In the genomic region with DNA sequence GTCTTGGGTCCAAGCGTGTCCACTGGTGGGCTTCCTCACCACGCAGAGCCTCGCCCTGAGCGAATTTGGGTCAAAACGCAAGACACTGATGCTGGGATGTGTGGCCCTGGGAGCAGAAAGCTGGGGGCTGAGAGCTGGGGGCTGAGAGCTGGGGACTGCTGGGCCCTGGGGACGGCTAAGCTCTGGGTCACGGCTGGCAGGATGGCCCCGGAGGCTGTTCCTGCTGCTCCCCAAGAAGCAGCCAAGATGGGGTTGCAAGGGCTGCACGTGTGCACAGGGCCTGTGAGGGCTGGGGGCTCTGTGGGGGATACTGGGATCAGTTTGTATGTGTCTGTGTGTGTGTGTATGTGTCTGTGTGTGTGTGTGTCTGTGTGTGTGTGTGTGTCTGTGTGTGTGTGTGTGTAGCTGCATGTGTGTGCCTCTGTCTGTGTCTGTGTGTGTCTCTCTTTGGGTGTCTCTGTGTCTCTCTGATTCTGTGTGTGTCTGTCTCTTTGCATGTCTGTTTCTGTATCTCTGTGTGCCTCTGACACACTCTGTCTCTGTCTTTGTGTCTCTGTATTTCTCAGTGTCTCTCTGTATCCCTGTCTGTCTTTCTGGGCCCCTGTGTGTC, we compare ENCODE assay signal across 28 cellular contexts. TPM values are rescaled to one million over a fixed set of nuclear protein-coding genes. Genes with fewer than 3 reads are reported as not detected.
DNase-seq lines count a peak whose midpoint lies in the region; ATAC-seq, FAIRE-seq and TF ChIP-seq lines count a peak whose summit lies in the region.
"Had no signal": no experiment of that assay in that cellular context is flagged by ENCODE, and none has a peak within 500 bp of the region (broad histone marks: within the 10 kb centered on the region; RNA-seq: fewer than 3 reads in every experiment).

No MANE protein-coding gene starts in this region.

- H3K27ac ChIP-seq in HepG2 (ENCODE audit: extremely low read length, insufficient read depth, low read length), result no peak overlapping the region
- peak overlapping the region in 1 of 3 donors; percentile 77 for H3K27ac ChIP-seq in right lobe of liver
- peak overlapping the region; percentile 95 for H3K27ac ChIP-seq in parathyroid adenoma
- H3K27ac ChIP-seq in esophagus squamous epithelium, result no peak overlapping the region
- H3K27ac ChIP-seq: cardiac muscle cell, SJSA1, upper lobe of right lung had no signal

- POLR2A ChIA-PET in HepG2 (lab: Yijun Ruan, JAX), result interaction anchor here (2.4 to 2.6 kb wide), 2 partner anchors 9 to 10 kb away, joined by 19 to 20 read pairs; no protein-coding TSS in a partner anchor

- TF ChIP-seq RAD21 in HepG2 (CRISPR knock-in tag; IDR thresholded peaks at IDR 0.05), result no peak

- H3K79me2 ChIP-seq in HepG2 (ENCODE audit: insufficient read depth, low read length) (no peaks in the 10 kb centered on the region), parathyroid adenoma (no peaks in the 10 kb centered on the region)

- no peak overlapping the region for H2AFZ ChIP-seq in HepG2 (ENCODE audit: low read length)
- no peak overlapping the region for H2AFZ ChIP-seq in parathyroid adenoma

- no peaks in the 10 kb centered on the region for H3K36me3 Mint-ChIP-seq in endothelial cell (ENCODE audit: low read depth, unreplicated experiment)
- H3K36me3 Mint-ChIP-seq: activated naive CD4-positive, alpha-beta T cell treated with anti-CD3 and anti-CD28 coated beads, Interleukin-2, amount 10 ng/mL, durations not matched to agents 7 days and 5 days; naive thymus-derived CD8-positive, alpha-beta T cell had no signal

- intact Hi-C loops in HepG2 (cut with micrococcal nuclease; ENCODE audit: unreplicated experiment), result no loop called here
- intact Hi-C loops in right lobe of liver (cut with DNase I), result no loop called here
- intact Hi-C loops in esophagus squamous epithelium (cut with DNase I), result no loop called here

- no peak for DNase-seq in HepG2 (ENCODE audit: low spot score)
- DNase-seq in right lobe of liver, result no peak
- no peak for DNase-seq in endothelial cell (ENCODE audit: low spot score)
- no peak for DNase-seq in COLO668 (lab: John Stamatoyannopoulos, UW; ENCODE audit: unreplicated experiment)
- DNase-seq in esophagus squamous epithelium (lab: John Stamatoyannopoulos, UW), result no peak
- no peak for DNase-seq in KG1 (lab: John Stamatoyannopoulos, UW)
- DNase-seq: ACHN; activated CD4-positive, alpha-beta T cell treated with anti-CD3 and anti-CD28 coated beads for 36 hours; activated naive CD4-positive, alpha-beta T cell treated with anti-CD3 and anti-CD28 coated beads, Interleukin-2, amount 10 ng/mL, durations not matched to agents 7 days and 5 days; activated T-cell treated with anti-CD3 and anti-CD28 coated beads, Interleukin-2, amount 50 U/mL, for 4 hours; COR-L47; DMS79 treated with DMSO at 0.1 percent for 48 hours; Karpas-422; naive thymus-derived CD8-positive, alpha-beta T cell; NCI-H2171; NCI-H524 treated with DMSO at 0.1 percent for 48 hours; NK-92 treated with Interleukin-12 subunit alpha and Interleukin-12 subunit beta, amount 100 ng/mL, for 24 hours; Peyer's patch; T-helper 1 cell; upper lobe of right lung had no signal

- H3K4me1 ChIP-seq in HepG2 (ENCODE audit: insufficient read depth, low read length), result peaks cover 77% of the 10 kb centered on the region
- peaks cover 0 to 28% (median 13%) of the 10 kb centered on the region in 4 donors for H3K4me1 ChIP-seq in right lobe of liver
- peaks cover 63% of the 10 kb centered on the region for H3K4me1 ChIP-seq in parathyroid adenoma
- peaks cover 14 to 73% (median 33%) of the 10 kb centered on the region in 3 donors for H3K4me1 ChIP-seq in esophagus squamous epithelium

- no peaks in the 10 kb centered on the region for H3K9me3 Mint-ChIP-seq in endothelial cell (ENCODE audit: unreplicated experiment)
- H3K9me3 Mint-ChIP-seq: activated naive CD4-positive, alpha-beta T cell treated with anti-CD3 and anti-CD28 coated beads, Interleukin-2, amount 10 ng/mL, durations not matched to agents 7 days and 5 days; activated T-cell treated with anti-CD3 and anti-CD28 coated beads, Interleukin-2, amount 50 U/mL, for 4 hours; dendritic cell treated with granulocyte-macrophage colony-stimulating factor and Interleukin-4, amounts not matched to agents 40 ng/mL and 50 ng/mL, for 4 days; naive thymus-derived CD8-positive, alpha-beta T cell had no signal

- H3K4me3 ChIP-seq in HepG2 (replicated peaks in 1 of 3; ENCODE audit: insufficient read depth in 1 of 3, low read depth in 2 of 3, low read length in 3 of 3) (no peak overlapping the region), right lobe of liver (no peak overlapping the region), parathyroid adenoma (ENCODE audit: low read depth, low read length) (no peak overlapping the region), esophagus squamous epithelium (no peak overlapping the region)
- H3K4me3 ChIP-seq: cardiac muscle cell, Peyer's patch, SJSA1, skin epidermis, upper lobe of right lung had no signal

- peaks cover 3% of the 10 kb centered on the region for H3K27me3 Mint-ChIP-seq in endothelial cell (ENCODE audit: unreplicated experiment)
- H3K27me3 Mint-ChIP-seq: activated CD4-positive, alpha-beta T cell treated with anti-CD3 and anti-CD28 coated beads for 36 hours; activated naive CD4-positive, alpha-beta T cell treated with anti-CD3 and anti-CD28 coated beads, Interleukin-2, amount 10 ng/mL, durations not matched to agents 7 days and 5 days had no signal

- ATAC-seq in HepG2, result no peak
- ATAC-seq in right lobe of liver, result no peak
- no peak for ATAC-seq in HG03139 (IDR thresholded peaks at IDR 0.05; ENCODE audit: unreplicated experiment)
- ATAC-seq: activated CD4-positive, alpha-beta T cell treated with anti-CD3 and anti-CD28 coated beads for 36 hours; activated T-cell treated with anti-CD3 and anti-CD28 coated beads, Interleukin-2, amount 50 U/mL, for 4 hours; naive thymus-derived CD8-positive, alpha-beta T cell had no signal

- CTCF ChIA-PET in HepG2 (lab: Yijun Ruan, JAX; ENCODE audit: low intra/inter-chr PET ratio, low total read pairs), result no interaction called here

- in situ Hi-C loops in HepG2 (cut with HindIII; ENCODE audit: extremely low pct_ligation_motif_present, low pct_unique_long_range_greater_than_20kb), result loop anchor here (10.0 kb wide), 1 partner anchor 64 kb away; no protein-coding TSS in a partner anchor

- H3K36me3 ChIP-seq in HepG2 (replicated peaks in 1 of 2; ENCODE audit: control insufficient read depth in 1 of 2, insufficient read depth in 2 of 2, low read length in 2 of 2) (no peaks in the 10 kb centered on the region), right lobe of liver (no peaks in the 10 kb centered on the region), parathyroid adenoma (ENCODE audit: control insufficient read depth, insufficient read depth, low read length) (no peaks in the 10 kb centered on the region), esophagus squamous epithelium (no peaks in the 10 kb centered on the region)
- H3K36me3 ChIP-seq: cardiac muscle cell, Peyer's patch, SJSA1, upper lobe of right lung had no signal

- H3K4me1 Mint-ChIP-seq in endothelial cell (ENCODE audit: unreplicated experiment), result peaks cover 32% of the 10 kb centered on the region
- H3K4me1 Mint-ChIP-seq: activated CD4-positive, alpha-beta T cell treated with anti-CD3 and anti-CD28 coated beads for 36 hours; activated naive CD4-positive, alpha-beta T cell treated with anti-CD3 and anti-CD28 coated beads, Interleukin-2, amount 10 ng/mL, durations not matched to agents 7 days and 5 days had no signal

- no peak for TF ChIP-seq POLR2A in HepG2 (IDR thresholded peaks at IDR 0.05; ENCODE audit: insufficient read depth in 1 of 2, low read depth in 2 of 2, low read length in 2 of 2)
- TF ChIP-seq POLR2A in right lobe of liver (IDR thresholded peaks at IDR 0.05), result no peak
- no peak for TF ChIP-seq POLR2A in esophagus squamous epithelium (IDR thresholded peaks at IDR 0.05)

- no peak overlapping the region for H3K4me3 Mint-ChIP-seq in endothelial cell (ENCODE audit: unreplicated experiment)
- H3K4me3 Mint-ChIP-seq: activated CD4-positive, alpha-beta T cell treated with anti-CD3 and anti-CD28 coated beads for 36 hours; activated naive CD4-positive, alpha-beta T cell treated with anti-CD3 and anti-CD28 coated beads, Interleukin-2, amount 10 ng/mL, durations not matched to agents 7 days and 5 days; activated T-cell treated with anti-CD3 and anti-CD28 coated beads, Interleukin-2, amount 50 U/mL, for 4 hours; dendritic cell treated with granulocyte-macrophage colony-stimulating factor and Interleukin-4, amounts not matched to agents 40 ng/mL and 50 ng/mL, for 4 days; naive thymus-derived CD8-positive, alpha-beta T cell had no signal

- TF ChIP-seq EP300 in HepG2 (IDR thresholded peaks at IDR 0.05; ENCODE audit: low read depth in 2 of 2, low read length in 2 of 2), result no peak
- no peak for TF ChIP-seq EP300 in HepG2 (CRISPR knock-in tag; IDR thresholded peaks at IDR 0.05; ENCODE audit: borderline replicate concordance)

- H4K20me1 ChIP-seq in HepG2 (ENCODE audit: insufficient read depth, low read length), result no peaks in the 10 kb centered on the region

- BruUV-seq in HepG2 (replicated peaks; lab: Mats Ljungman, UMichigan), result no TSS peak

- H3K9me3 ChIP-seq in HepG2 (ENCODE audit: low read length) (no peaks in the 10 kb centered on the region), right lobe of liver (no peaks in the 10 kb centered on the region), parathyroid adenoma (ENCODE audit: control insufficient read depth, low read length) (no peaks in the 10 kb centered on the region), esophagus squamous epithelium (no peaks in the 10 kb centered on the region)
- H3K9me3 ChIP-seq: Peyer's patch, SJSA1, upper lobe of right lung had no signal

- H3K27ac Mint-ChIP-seq in endothelial cell (ENCODE audit: unreplicated experiment), result peak overlapping the region; percentile 22
- H3K27ac Mint-ChIP-seq: activated CD4-positive, alpha-beta T cell treated with anti-CD3 and anti-CD28 coated beads for 36 hours; activated naive CD4-positive, alpha-beta T cell treated with anti-CD3 and anti-CD28 coated beads, Interleukin-2, amount 10 ng/mL, durations not matched to agents 7 days and 5 days; dendritic cell treated with granulocyte-macrophage colony-stimulating factor and Interleukin-4, amounts not matched to agents 40 ng/mL and 50 ng/mL, for 4 days had no signal

- TF ChIP-seq CTCF in HepG2 (CRISPR knock-in tag; IDR thresholded peaks at IDR 0.05) (no peak), right lobe of liver (IDR thresholded peaks at IDR 0.05) (no peak), endothelial cell (IDR thresholded peaks at IDR 0.05; ENCODE audit: unreplicated experiment) (no peak), parathyroid adenoma (IDR thresholded peaks at IDR 0.05) (no peak), esophagus squamous epithelium (IDR thresholded peaks at IDR 0.05) (no peak)

- 72% methylated on average over 9 of the region's 9 CpGs for WGBS in HepG2 (ENCODE audit: low lambda C conversion rate)
- WGBS in right lobe of liver (ENCODE audit: insufficient coverage, low coverage, low lambda C conversion rate, missing lambda C conversion rate), result 97% methylated on average over 6 of the region's 9 CpGs
- WGBS in esophagus squamous epithelium, 2 donors, result 75 to 93% methylated on average over 5 to 6 of the region's 9 CpGs

- H3K9ac ChIP-seq in HepG2 (ENCODE audit: insufficient read depth, low read depth, low read length) (no peak overlapping the region), parathyroid adenoma (no peak overlapping the region)

- H3K4me2 ChIP-seq in HepG2 (ENCODE audit: low read depth, low read length) (no peak overlapping the region), parathyroid adenoma (ENCODE audit: low read length) (no peak overlapping the region)

- no peak for FAIRE-seq in HepG2 (lab: Jason Lieb, UNC)

- H3K27me3 ChIP-seq in HepG2 (ENCODE audit: control insufficient read depth in 1 of 2, insufficient read depth in 2 of 2, low read length in 2 of 2), result peaks cover 4 to 34% of the 10 kb centered on the region in 2 experiments
- no peaks in the 10 kb centered on the region for H3K27me3 ChIP-seq in right lobe of liver
- H3K27me3 ChIP-seq in parathyroid adenoma (ENCODE audit: control insufficient read depth, insufficient read depth, low read length), result no peaks in the 10 kb centered on the region
- H3K27me3 ChIP-seq in esophagus squamous epithelium, result peaks cover 0 to 20% (median 0%) of the 10 kb centered on the region in 4 donors
- H3K27me3 ChIP-seq: cardiac muscle cell, Peyer's patch, SJSA1, upper lobe of right lung had no signal

RNA-seq across cellular contexts. Expression of a gene that starts 38.2 kb away (rescaled TPM):
- total RNA-seq in HepG2 (2016; rRNA removed; fragmentation: Illumina TruSeq; extraction: Trizol), result not detected in 2 replicates
- total RNA-seq in HepG2 (2016; cell fraction: cytosol; rRNA removed; fragmentation: Illumina TruSeq; extraction: Trizol; ENCODE audit: low read depth), result not detected in 2 replicates
- total RNA-seq in HepG2 (2016; cell fraction: insoluble cytoplasmic fraction; rRNA removed; fragmentation: Illumina TruSeq; extraction: Trizol), result not detected in 2 replicates
- total RNA-seq in HepG2 (2016; cell fraction: membrane; rRNA removed; fragmentation: Illumina TruSeq; extraction: Trizol), result not detected in 2 replicates
- not detected in 2 replicates for total RNA-seq in HepG2 (2016; cell fraction: nucleus; rRNA removed; fragmentation: Illumina TruSeq; extraction: Trizol)
- polyA plus RNA-seq in HepG2 (2011; rRNA removed), result not detected in 2 replicates
- not detected in 2 replicates for polyA plus RNA-seq in HepG2 (2011; cell fraction: cytosol; rRNA removed)
- polyA plus RNA-seq in HepG2 (2011; cell fraction: nucleus; rRNA removed), result not detected in 2 replicates
- not detected in 2 replicates for polyA plus RNA-seq in HepG2 (2012)
- polyA plus RNA-seq in HepG2 (2016; cell fraction: cytosol; fragmentation: Illumina TruSeq; extraction: Trizol; ENCODE audit: low read depth), result not detected in 2 replicates
- polyA plus RNA-seq in HepG2 (2016; cell fraction: insoluble cytoplasmic fraction; fragmentation: Illumina TruSeq; extraction: Trizol; ENCODE audit: low read depth), result not detected in 2 replicates
- not detected in 2 replicates for polyA plus RNA-seq in HepG2 (2016; cell fraction: membrane; fragmentation: Illumina TruSeq; extraction: Trizol; ENCODE audit: low read depth)
- not detected in 2 replicates for polyA plus RNA-seq in HepG2 (2016; cell fraction: nucleus; fragmentation: Illumina TruSeq; extraction: Trizol; ENCODE audit: insufficient read depth, low read depth)
- polyA minus RNA-seq in HepG2 (2011; rRNA and poly(A)+ RNA removed; ENCODE audit: low replicate concordance), result not detected in 2 replicates
- polyA minus RNA-seq in HepG2 (2011; cell fraction: cytosol; rRNA and poly(A)+ RNA removed), result not detected in 2 replicates
- polyA minus RNA-seq in HepG2 (2011; cell fraction: nucleus; rRNA and poly(A)+ RNA removed), result not detected in 2 replicates
- not detected for total RNA-seq in right lobe of liver
- total RNA-seq in endothelial cell (ENCODE audit: unreplicated experiment), result not detected
- total RNA-seq in esophagus squamous epithelium, result not detected
- total RNA-seq: activated CD4-positive, alpha-beta T cell treated with anti-CD3 and anti-CD28 coated beads for 36 hours; activated T-cell treated with anti-CD3 and anti-CD28 coated beads, Interleukin-2, amount 50 U/mL, for 4 hours; cardiac muscle cell; H4; HT1080; naive thymus-derived CD8-positive, alpha-beta T cell; Peyer's patch; upper lobe of right lung had no signal
- polyA plus RNA-seq: cardiac muscle cell; naive thymus-derived CD8-positive, alpha-beta T cell had no signal
